Comparison of ENCODE assay signal across 27 cellular contexts in the genomic region with DNA sequence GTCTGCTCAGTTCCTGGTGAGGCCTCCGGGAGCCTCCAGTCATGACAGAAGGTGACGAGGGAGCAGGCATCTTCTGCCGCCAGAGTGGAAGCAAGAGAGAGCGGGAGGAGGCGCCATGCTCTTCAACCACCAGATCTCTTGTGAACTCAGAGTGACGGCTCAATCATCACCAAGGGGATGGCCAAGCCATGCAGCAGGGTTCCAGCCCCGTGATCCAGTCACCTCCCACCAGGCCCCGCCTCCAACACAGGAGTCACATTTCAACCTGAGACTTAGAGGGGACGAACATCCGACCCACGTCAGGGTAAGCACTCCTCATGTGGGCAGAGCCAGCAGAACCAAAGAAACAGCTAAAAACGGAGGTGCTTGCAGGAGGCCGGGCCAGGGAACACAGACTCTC.
"Had no signal": no experiment of that assay in that cellular context is flagged by ENCODE, and none has a peak within 500 bp of the region (broad histone marks: within the 10 kb centered on the region; RNA-seq: fewer than 3 reads in every experiment).

No MANE protein-coding gene starts in this region.

- H3K27ac Mint-ChIP-seq: activated naive CD8-positive, alpha-beta T cell; naive thymus-derived CD4-positive, alpha-beta T cell; stimulated activated memory B cell treated with anti-CD40 and anti-IgM and Interleukin-4, amounts not matched to agents 10 μg/mL and 1 μg/mL and 100 μg/mL, for 72 hours; T-helper 1 cell treated with Interleukin-12 subunit alpha and Interleukin-12 subunit beta and Interleukin-4 antibody, amounts not matched to agents 30 μg/mL and 1 μg/mL, for 36 hours had no signal

- DNase-seq: activated CD4-positive, alpha-beta T cell treated with anti-CD3 and anti-CD28 coated beads for 48 hours; activated CD4-positive, alpha-beta T cell treated with anti-CD3 and anti-CD28 coated beads, Interleukin-2, amount 50 U/mL, for 48 hours; activated CD8-positive, alpha-beta memory T cell treated with anti-CD3 and anti-CD28 coated beads for 24 hours; activated effector memory CD4-positive, alpha-beta T cell treated with Interleukin-2 at 50 U/mL for 16 hours; activated naive CD4-positive, alpha-beta T cell treated with Interleukin-2 at 50 U/mL for 16 hours; anterior cingulate cortex; colonic mucosa; effector CD8-positive, alpha-beta T cell; left cardiac atrium; midbrain; naive thymus-derived CD4-positive, alpha-beta T cell; stimulated activated CD4-positive, alpha-beta T cell treated with anti-CD3 and anti-CD28 coated beads, Interleukin-4, amount 100 ng/mL, for 24 hours; stimulated activated naive CD8-positive, alpha-beta T cell treated with anti-CD3 and anti-CD28 coated beads, Interleukin-15, amount 100 ng/mL, for 72 hours; substantia nigra; T-helper 9 cell; upper lobe of left lung had no signal

- H3K4me3 ChIP-seq: colonic mucosa, right lobe of liver, skin epidermis, upper lobe of left lung had no signal

- H3K9me3 Mint-ChIP-seq: stimulated activated memory B cell treated with anti-CD40 and anti-IgM and Interleukin-4, amounts not matched to agents 10 μg/mL and 1 μg/mL and 100 μg/mL, for 72 hours; stimulated activated naive CD8-positive, alpha-beta T cell treated with anti-CD3 and anti-CD28 coated beads, Interleukin-15, amount 100 ng/mL, for 72 hours; T-helper 1 cell treated with Interleukin-12 subunit alpha and Interleukin-12 subunit beta and Interleukin-4 antibody, amounts not matched to agents 30 μg/mL and 1 μg/mL, for 36 hours had no signal

- H3K27ac ChIP-seq: colonic mucosa, right lobe of liver, skin epidermis, upper lobe of left lung, VCaP had no signal

- H3K36me3 Mint-ChIP-seq: activated naive CD8-positive, alpha-beta T cell; naive thymus-derived CD4-positive, alpha-beta T cell; stimulated activated memory B cell treated with anti-CD40 and anti-IgM and Interleukin-4, amounts not matched to agents 10 μg/mL and 1 μg/mL and 100 μg/mL, for 72 hours had no signal

- ATAC-seq: activated CD4-positive, CD25-positive, alpha-beta regulatory T cell treated with anti-CD3 and anti-CD28 coated beads, Interleukin-2, amount 50 U/mL, for 24 hours; left cardiac atrium; naive thymus-derived CD4-positive, alpha-beta T cell; right lobe of liver; stimulated activated memory B cell treated with anti-CD40 and anti-IgM and Interleukin-4, amounts not matched to agents 10 μg/mL and 1 μg/mL and 100 μg/mL, for 72 hours; stimulated activated naive CD8-positive, alpha-beta T cell treated with anti-CD3 and anti-CD28 coated beads, Interleukin-15, amount 100 ng/mL, for 72 hours had no signal

- H3K4me1 Mint-ChIP-seq: stimulated activated memory B cell treated with anti-CD40 and anti-IgM and Interleukin-4, amounts not matched to agents 10 μg/mL and 1 μg/mL and 100 μg/mL, for 72 hours; stimulated activated naive CD8-positive, alpha-beta T cell treated with anti-CD3 and anti-CD28 coated beads, Interleukin-15, amount 100 ng/mL, for 72 hours had no signal

- H3K4me3 Mint-ChIP-seq: activated naive CD8-positive, alpha-beta T cell; naive thymus-derived CD4-positive, alpha-beta T cell; stimulated activated memory B cell treated with anti-CD40 and anti-IgM and Interleukin-4, amounts not matched to agents 10 μg/mL and 1 μg/mL and 100 μg/mL, for 72 hours; stimulated activated naive CD8-positive, alpha-beta T cell treated with anti-CD3 and anti-CD28 coated beads, Interleukin-15, amount 100 ng/mL, for 72 hours; T-helper 1 cell treated with Interleukin-12 subunit alpha and Interleukin-12 subunit beta and Interleukin-4 antibody, amounts not matched to agents 30 μg/mL and 1 μg/mL, for 36 hours had no signal

- H3K4me1 ChIP-seq: colonic mucosa, right lobe of liver, upper lobe of left lung had no signal

- H3K9me3 ChIP-seq: colonic mucosa, right lobe of liver, upper lobe of left lung had no signal

- FAIRE-seq: bronchial epithelial cell, frontal cortex, keratinocyte, TTC549 had no signal

- H3K27me3 ChIP-seq: colonic mucosa, right lobe of liver, upper lobe of left lung had no signal

- H3K36me3 ChIP-seq: colonic mucosa, right lobe of liver, upper lobe of left lung had no signal
